35 cellular contexts compared by ENCODE assay signal in the genomic region with DNA sequence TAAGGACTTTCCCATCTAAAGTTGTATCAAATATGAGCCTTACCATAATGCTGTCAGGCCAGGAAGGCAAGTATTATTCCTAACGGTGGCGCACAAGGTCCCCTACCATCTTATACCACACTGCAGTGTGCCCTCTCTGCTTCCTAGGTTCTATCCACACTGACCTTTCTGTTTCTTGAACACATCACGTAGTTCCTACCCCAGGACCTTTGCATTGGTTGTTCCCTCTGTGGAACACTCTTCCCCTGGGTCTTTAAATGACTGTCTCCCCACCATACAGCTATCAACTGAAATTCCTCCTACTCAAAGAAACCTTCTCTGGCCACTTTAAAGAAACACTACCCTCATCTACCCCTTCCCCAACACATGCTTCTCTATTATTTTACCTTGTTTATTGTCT.
"Had no signal": no experiment of that assay in that cellular context is flagged by ENCODE, and none has a peak within 500 bp of the region (broad histone marks: within the 10 kb centered on the region; RNA-seq: fewer than 3 reads in every experiment).

No MANE protein-coding gene starts in this region.

- H3K27ac ChIP-seq: body of pancreas, cardiac muscle cell, VCaP had no signal

- H3K36me3 ChIP-seq: ascending aorta, cardiac muscle cell had no signal

- ATAC-seq: activated CD8-positive, alpha-beta memory T cell treated with anti-CD3 and anti-CD28 coated beads, Interleukin-2, amount 10 ng/mL, durations not matched to agents 7 days and 5 days; activated CD8-positive, alpha-beta T cell treated with anti-CD3 and anti-CD28 coated beads, Interleukin-2, amount 10 ng/mL, durations not matched to agents 7 days and 5 days; activated naive CD8-positive, alpha-beta T cell treated with anti-CD3 and anti-CD28 coated beads, Interleukin-2, amount 50 U/mL, for 24 hours; body of pancreas had no signal

- H3K4me1 Mint-ChIP-seq: activated B cell treated with CpG ODN at 0.5 μM for 24 hours; activated CD4-positive, alpha-beta memory T cell treated with anti-CD3 and anti-CD28 coated beads, Interleukin-2, amount 10 ng/mL, durations not matched to agents 7 days and 5 days; activated CD4-positive, alpha-beta T cell treated with anti-CD3 and anti-CD28 coated beads, Interleukin-2, amount 10 ng/mL, durations not matched to agents 7 days and 5 days; activated CD8-positive, alpha-beta memory T cell treated with anti-CD3 and anti-CD28 coated beads, Interleukin-2, amount 10 ng/mL, durations not matched to agents 7 days and 5 days; activated naive CD4-positive, alpha-beta T cell treated with anti-CD3 and anti-CD28 coated beads, Interleukin-2, amount 10 ng/mL, durations not matched to agents 7 days and 5 days; activated naive CD4-positive, alpha-beta T cell treated with anti-CD3 and anti-CD28 coated beads, Interleukin-2, amount 50 U/mL, for 24 hours; activated naive CD8-positive, alpha-beta T cell treated with anti-CD3 and anti-CD28 coated beads, Interleukin-2, amount 10 ng/mL, durations not matched to agents 7 days and 5 days; activated naive CD8-positive, alpha-beta T cell treated with anti-CD3 and anti-CD28 coated beads, Interleukin-2, amount 50 U/mL, for 24 hours had no signal

- DNase-seq: activated B cell treated with CpG ODN at 0.5 μM for 24 hours; activated CD4-positive, alpha-beta memory T cell treated with anti-CD3 and anti-CD28 coated beads, Interleukin-2, amount 10 ng/mL, durations not matched to agents 7 days and 5 days; activated CD4-positive, alpha-beta T cell treated with anti-CD3 and anti-CD28 coated beads for 48 hours; activated CD4-positive, alpha-beta T cell treated with anti-CD3 and anti-CD28 coated beads, Interleukin-2, amount 10 ng/mL, durations not matched to agents 7 days and 5 days; activated CD4-positive, alpha-beta T cell treated with anti-CD3 and anti-CD28 coated beads, Interleukin-2, amount 50 U/mL, for 48 hours; activated CD4-positive, CD25-positive, alpha-beta regulatory T cell treated with anti-CD3 and anti-CD28 coated beads, Interleukin-2, amount 50 U/mL, for 72 hours; activated CD8-positive, alpha-beta memory T cell treated with anti-CD3 and anti-CD28 coated beads for 24 hours; activated CD8-positive, alpha-beta memory T cell treated with anti-CD3 and anti-CD28 coated beads, Interleukin-2, amount 10 ng/mL, durations not matched to agents 7 days and 5 days; activated CD8-positive, alpha-beta memory T cell treated with anti-CD3 and anti-CD28 coated beads, Interleukin-2, amount 50 U/mL, for 48 hours; activated CD8-positive, alpha-beta T cell treated with anti-CD3 and anti-CD28 coated beads, Interleukin-2, amount 10 ng/mL, durations not matched to agents 7 days and 5 days; activated effector memory CD4-positive, alpha-beta T cell treated with Interleukin-2 at 50 U/mL for 16 hours; activated gamma-delta T cell; activated naive CD4-positive, alpha-beta T cell treated with anti-CD3 and anti-CD28 coated beads, Interleukin-2, amount 10 ng/mL, durations not matched to agents 7 days and 5 days; activated naive CD4-positive, alpha-beta T cell treated with Interleukin-2 at 50 U/mL for 16 hours; activated naive CD8-positive, alpha-beta T cell treated with anti-CD3 and anti-CD28 coated beads, Interleukin-2, amount 10 ng/mL, durations not matched to agents 7 days and 5 days; activated naive CD8-positive, alpha-beta T cell treated with anti-CD3 and anti-CD28 coated beads, Interleukin-2, amount 50 U/mL, for 24 hours; activated T-cell treated with anti-CD3 and anti-CD28 coated beads, Interleukin-2, amount 50 U/mL, for 24 hours; activated T-cell treated with anti-CD3 and anti-CD28 coated beads, Interleukin-2, amount 50 U/mL, for 48 hours; amygdala; anterior cingulate cortex; body of pancreas; caudate nucleus; cerebellar nuclear complex; T-helper 1 cell; T-helper 2 cell; T-helper 9 cell had no signal

- H3K9me3 ChIP-seq: ascending aorta, body of pancreas had no signal

- H3K27me3 ChIP-seq: ascending aorta, body of pancreas, cardiac muscle cell had no signal

- H3K27ac Mint-ChIP-seq: activated B cell treated with CpG ODN at 0.5 μM for 24 hours; activated CD4-positive, alpha-beta memory T cell treated with anti-CD3 and anti-CD28 coated beads, Interleukin-2, amount 10 ng/mL, durations not matched to agents 7 days and 5 days; activated CD4-positive, alpha-beta T cell treated with anti-CD3 and anti-CD28 coated beads, Interleukin-2, amount 10 ng/mL, durations not matched to agents 7 days and 5 days; activated CD8-positive, alpha-beta memory T cell treated with anti-CD3 and anti-CD28 coated beads, Interleukin-2, amount 10 ng/mL, durations not matched to agents 7 days and 5 days; activated CD8-positive, alpha-beta T cell treated with anti-CD3 and anti-CD28 coated beads, Interleukin-2, amount 10 ng/mL, durations not matched to agents 7 days and 5 days; activated naive CD4-positive, alpha-beta T cell treated with anti-CD3 and anti-CD28 coated beads, Interleukin-2, amount 10 ng/mL, durations not matched to agents 7 days and 5 days; activated naive CD4-positive, alpha-beta T cell treated with anti-CD3 and anti-CD28 coated beads, Interleukin-2, amount 50 U/mL, for 24 hours; activated naive CD8-positive, alpha-beta T cell; activated naive CD8-positive, alpha-beta T cell treated with anti-CD3 and anti-CD28 coated beads, Interleukin-2, amount 10 ng/mL, durations not matched to agents 7 days and 5 days; activated naive CD8-positive, alpha-beta T cell treated with anti-CD3 and anti-CD28 coated beads, Interleukin-2, amount 50 U/mL, for 24 hours; activated T-cell treated with anti-CD3 and anti-CD28 coated beads, Interleukin-2, amount 50 U/mL, for 24 hours; activated T-helper 2 cell treated with anti-CD3 and anti-CD28 coated beads, Interferon-gamma antibody, Interleukin-2, Interleukin-4, amounts not matched to agents 10 μg/mL and 5 μg/mL and 100 μg/mL, durations not matched to agents 14 hours and 24 hours and 36 hours; T-helper 1 cell treated with Interleukin-12 subunit alpha and Interleukin-12 subunit beta and Interleukin-4 antibody, amounts not matched to agents 30 μg/mL and 1 μg/mL, for 36 hours; T-helper 2 cell treated with Interferon-gamma antibody and Interleukin-4, amounts not matched to agents 5 μg/mL and 100 μg/mL, for 36 hours had no signal

- H3K4me3 ChIP-seq: ascending aorta, body of pancreas, cardiac muscle cell had no signal

- H3K36me3 Mint-ChIP-seq: activated CD8-positive, alpha-beta memory T cell treated with anti-CD3 and anti-CD28 coated beads, Interleukin-2, amount 10 ng/mL, durations not matched to agents 7 days and 5 days; activated naive CD4-positive, alpha-beta T cell treated with anti-CD3 and anti-CD28 coated beads, Interleukin-2, amount 10 ng/mL, durations not matched to agents 7 days and 5 days; activated naive CD4-positive, alpha-beta T cell treated with anti-CD3 and anti-CD28 coated beads, Interleukin-2, amount 50 U/mL, for 24 hours; activated naive CD8-positive, alpha-beta T cell; activated naive CD8-positive, alpha-beta T cell treated with anti-CD3 and anti-CD28 coated beads, Interleukin-2, amount 10 ng/mL, durations not matched to agents 7 days and 5 days had no signal

- H3K9me3 Mint-ChIP-seq: activated B cell treated with CpG ODN at 0.5 μM for 24 hours; activated CD4-positive, alpha-beta memory T cell treated with anti-CD3 and anti-CD28 coated beads, Interleukin-2, amount 10 ng/mL, durations not matched to agents 7 days and 5 days; activated CD4-positive, alpha-beta T cell treated with anti-CD3 and anti-CD28 coated beads, Interleukin-2, amount 10 ng/mL, durations not matched to agents 7 days and 5 days; activated naive CD4-positive, alpha-beta T cell treated with anti-CD3 and anti-CD28 coated beads, Interleukin-2, amount 10 ng/mL, durations not matched to agents 7 days and 5 days; activated naive CD4-positive, alpha-beta T cell treated with anti-CD3 and anti-CD28 coated beads, Interleukin-2, amount 50 U/mL, for 24 hours; activated naive CD8-positive, alpha-beta T cell treated with anti-CD3 and anti-CD28 coated beads, Interleukin-2, amount 10 ng/mL, durations not matched to agents 7 days and 5 days; activated naive CD8-positive, alpha-beta T cell treated with anti-CD3 and anti-CD28 coated beads, Interleukin-2, amount 50 U/mL, for 24 hours; activated T-cell treated with anti-CD3 and anti-CD28 coated beads, Interleukin-2, amount 50 U/mL, for 24 hours; activated T-helper 2 cell treated with anti-CD3 and anti-CD28 coated beads, Interferon-gamma antibody, Interleukin-2, Interleukin-4, amounts not matched to agents 10 μg/mL and 5 μg/mL and 100 μg/mL, durations not matched to agents 14 hours and 24 hours and 36 hours; central memory CD8-positive, alpha-beta T cell; T-helper 1 cell treated with Interleukin-12 subunit alpha and Interleukin-12 subunit beta and Interleukin-4 antibody, amounts not matched to agents 30 μg/mL and 1 μg/mL, for 36 hours; T-helper 2 cell treated with Interferon-gamma antibody and Interleukin-4, amounts not matched to agents 5 μg/mL and 100 μg/mL, for 36 hours had no signal

- H3K4me3 Mint-ChIP-seq: activated B cell treated with CpG ODN at 0.5 μM for 24 hours; activated CD4-positive, alpha-beta memory T cell treated with anti-CD3 and anti-CD28 coated beads, Interleukin-2, amount 10 ng/mL, durations not matched to agents 7 days and 5 days; activated CD4-positive, alpha-beta T cell treated with anti-CD3 and anti-CD28 coated beads, Interleukin-2, amount 10 ng/mL, durations not matched to agents 7 days and 5 days; activated CD8-positive, alpha-beta memory T cell treated with anti-CD3 and anti-CD28 coated beads, Interleukin-2, amount 10 ng/mL, durations not matched to agents 7 days and 5 days; activated CD8-positive, alpha-beta T cell treated with anti-CD3 and anti-CD28 coated beads, Interleukin-2, amount 10 ng/mL, durations not matched to agents 7 days and 5 days; activated naive CD4-positive, alpha-beta T cell treated with anti-CD3 and anti-CD28 coated beads, Interleukin-2, amount 10 ng/mL, durations not matched to agents 7 days and 5 days; activated naive CD4-positive, alpha-beta T cell treated with anti-CD3 and anti-CD28 coated beads, Interleukin-2, amount 50 U/mL, for 24 hours; activated naive CD8-positive, alpha-beta T cell; activated naive CD8-positive, alpha-beta T cell treated with anti-CD3 and anti-CD28 coated beads, Interleukin-2, amount 10 ng/mL, durations not matched to agents 7 days and 5 days; activated naive CD8-positive, alpha-beta T cell treated with anti-CD3 and anti-CD28 coated beads, Interleukin-2, amount 50 U/mL, for 24 hours; activated T-cell treated with anti-CD3 and anti-CD28 coated beads, Interleukin-2, amount 50 U/mL, for 24 hours; central memory CD8-positive, alpha-beta T cell; T-helper 1 cell treated with Interleukin-12 subunit alpha and Interleukin-12 subunit beta and Interleukin-4 antibody, amounts not matched to agents 30 μg/mL and 1 μg/mL, for 36 hours; T-helper 2 cell treated with Interferon-gamma antibody and Interleukin-4, amounts not matched to agents 5 μg/mL and 100 μg/mL, for 36 hours had no signal
